In genomic region chr2:156435725-156436476, GRCh38 we compare ENCODE assay signal across 8 cellular contexts. TPM values are rescaled to one million over a fixed set of nuclear protein-coding genes. Genes with fewer than 3 reads are reported as not detected.
A peak's percentile ranks its signal among the peaks of the same experiment; 100 is the strongest.
DNase-seq lines count a peak whose midpoint lies in the region; ATAC-seq and TF ChIP-seq lines count a peak whose summit lies in the region.

TSS of gene GPD2 (plus strand) at chr2:156436379. CDS start at chr2:156476106, 39,727 bp downstream.

- H3K9me3 ChIP-seq in HUES6 (ENCODE audit: control insufficient read depth, insufficient read depth, low read depth, low read length) = no peaks in the 10 kb centered on the region
- H3K9me3 ChIP-seq in subcutaneous abdominal adipose tissue (ENCODE audit: control insufficient read depth in 5 of 5, low read length in 5 of 5) = no peaks in the 10 kb centered on the region

- peak within 1 kb of the TSS; percentile 95 for H3K9ac ChIP-seq in HUES6 (ENCODE audit: low read length)
- H3K9ac ChIP-seq in subcutaneous abdominal adipose tissue (ENCODE audit: low read length in 5 of 5) = peak within 1 kb of the TSS; percentile 87 to 98 (median 97)

- TF ChIP-seq CTCF in foreskin fibroblast (IDR thresholded peaks at IDR 0.05; ENCODE audit: low read depth, low read length) (no peak), neural crest cell (conservative IDR thresholded peaks at IDR 0.05) (peak; percentile 29)

- H3K27ac ChIP-seq in HUES6 (ENCODE audit: low read depth, low read length) (peak within 1 kb of the TSS; percentile 92), subcutaneous abdominal adipose tissue (ENCODE audit: low read depth, low read length) (peak within 1 kb of the TSS; percentile 98)

- peak within 1 kb of the TSS; percentile 97 for H3K27ac Mint-ChIP-seq in neural crest cell (ENCODE audit: unreplicated experiment)

- H3K27me3 Mint-ChIP-seq in neural crest cell (ENCODE audit: low read depth) = no peaks in the 10 kb centered on the region

- peak; percentile 44 for ATAC-seq in GM21423 (IDR thresholded peaks at IDR 0.05; ENCODE audit: unreplicated experiment)

- H3K36me3 ChIP-seq in HUES6 (ENCODE audit: control insufficient read depth, insufficient read depth, low read length) (no peaks in the 10 kb centered on the region), subcutaneous abdominal adipose tissue (ENCODE audit: control insufficient read depth in 5 of 5, insufficient read depth in 5 of 5, low read length in 5 of 5) (no peaks in the 10 kb centered on the region)

- DNase-seq in DMS153 treated with DMSO at 0.1 percent for 48 hours (lab: John Stamatoyannopoulos, UW; ENCODE audit: unreplicated experiment) = peak; percentile 82
- DNase-seq in SHP77 treated with DMSO at 0.1 percent for 48 hours (lab: John Stamatoyannopoulos, UW) = peak; percentile 6
- peak; percentile 55 for DNase-seq in activated gamma-delta T cell treated with Interleukin-2 at 50 U/mL for 16 hours
- DNase-seq in foreskin fibroblast = peak; percentile 91 to 97
- peak; percentile 76 for DNase-seq in neural crest cell (ENCODE audit: low read depth, low spot score)

- peak within 1 kb of the TSS; percentile 93 for H3K4me3 Mint-ChIP-seq in neural crest cell

- H3K36me3 Mint-ChIP-seq in neural crest cell (ENCODE audit: low read depth) = peaks cover 13% of the 10 kb centered on the region

- peaks cover 25% of the 10 kb centered on the region for H3K4me1 ChIP-seq in HUES6 (ENCODE audit: control insufficient read depth, insufficient read depth, low read length)
- peaks cover 2 to 46% (median 39%) of the 10 kb centered on the region in 5 donors for H3K4me1 ChIP-seq in subcutaneous abdominal adipose tissue (ENCODE audit: control insufficient read depth in 5 of 5, insufficient read depth in 5 of 5, low read length in 5 of 5)

- H3K9me3 Mint-ChIP-seq in neural crest cell = no peaks in the 10 kb centered on the region

- H3K27me3 ChIP-seq in HUES6 (ENCODE audit: control insufficient read depth, insufficient read depth, low read length) (no peaks in the 10 kb centered on the region), subcutaneous abdominal adipose tissue (ENCODE audit: control insufficient read depth in 5 of 5, insufficient read depth in 4 of 5, low read length in 5 of 5) (no peaks in the 10 kb centered on the region)

- H3K4me3 ChIP-seq in HUES6 (ENCODE audit: low read depth, low read length) (peak within 1 kb of the TSS; percentile 68), foreskin fibroblast (ENCODE audit: low read depth in 1 of 2, low read length in 2 of 2) (peak within 1 kb of the TSS; percentile 66 to 80), subcutaneous abdominal adipose tissue (ENCODE audit: low read depth in 1 of 5, low read length in 5 of 5) (peak within 1 kb of the TSS; percentile 81 to 87 (median 84))

- peaks cover 39% of the 10 kb centered on the region for H3K4me1 Mint-ChIP-seq in neural crest cell

RNA-seq across cellular contexts. Expression of gene GPD2, which starts in this region (rescaled TPM):
- 54.4 and 55.9 TPM in 2 replicates for total RNA-seq in neural crest cell

Comparison
In these comparisons a context has a peak if more than half of its experiments do, and no peak if none do; other contexts are left out.
1. Peak in every context shown above with its lines: DNase-seq, ATAC-seq, H3K4me3 ChIP-seq and H3K27ac ChIP-seq.
2. DNase-seq: peak in every context shown above with its lines; median percentile 94 in foreskin fibroblast; 82 in DMS153 treated with DMSO at 0.1 percent for 48 hours; 76 in neural crest cell; 55 in activated gamma-delta T cell treated with Interleukin-2 at 50 U/mL for 16 hours; 6 in SHP77 treated with DMSO at 0.1 percent for 48 hours.